ENCODE assay signal across 8 cellular contexts in genomic region chr10:68231916-68232315, GRCh38. TPM values are rescaled to one million over a fixed set of nuclear protein-coding genes. Genes with fewer than 3 reads are reported as not detected.
DNase-seq lines count a peak whose midpoint lies in the region; ATAC-seq and TF ChIP-seq lines count a peak whose summit lies in the region.

Gene ATOH7, minus strand, starts transcription at chr10:68232113. Its CDS starts 436 bp downstream, at chr10:68231677.

- H3K9me2 ChIP-seq in HCT116 (ENCODE audit: insufficient read depth): no peaks in the 10 kb centered on the region

- H2AFZ ChIP-seq in HCT116 (ENCODE audit: low read depth, low read length, poor library complexity, severe bottlenecking): peak within 1 kb of the TSS; percentile 94

- H4K20me1 ChIP-seq in HCT116 (ENCODE audit: insufficient read depth): no peaks in the 10 kb centered on the region

- H3K36me3 Mint-ChIP-seq in activated CD4-positive, alpha-beta memory T cell treated with anti-CD3 and anti-CD28 coated beads, Interleukin-2, amount 10 ng/mL, durations not matched to agents 7 days and 5 days (ENCODE audit: low read depth): no peaks in the 10 kb centered on the region

- H3K4me1 Mint-ChIP-seq in activated CD4-positive, alpha-beta memory T cell treated with anti-CD3 and anti-CD28 coated beads, Interleukin-2, amount 10 ng/mL, durations not matched to agents 7 days and 5 days: peaks cover 9% of the 10 kb centered on the region

- no peak within 1 kb of the TSS for H3K27ac Mint-ChIP-seq in activated CD4-positive, alpha-beta memory T cell treated with anti-CD3 and anti-CD28 coated beads, Interleukin-2, amount 10 ng/mL, durations not matched to agents 7 days and 5 days

- H3K9me3 Mint-ChIP-seq in activated CD4-positive, alpha-beta memory T cell treated with anti-CD3 and anti-CD28 coated beads, Interleukin-2, amount 10 ng/mL, durations not matched to agents 7 days and 5 days: no peaks in the 10 kb centered on the region

- CTCF ChIA-PET in HCT116 (lab: Charles Lee): interaction anchor here (1.0 kb wide), 1 partner anchor 19 kb away, joined by 3 read pairs; no protein-coding TSS in a partner anchor
- CTCF ChIA-PET in activated CD4-positive, alpha-beta memory T cell treated with anti-CD3 and anti-CD28 coated beads, Interleukin-2, amount 10 ng/mL, durations not matched to agents 7 days and 5 days (lab: Charles Lee): interaction anchor here (1.9 to 2.9 kb wide), 2 partner anchors 19 to 70 kb away, joined by 7 to 11 read pairs; no protein-coding TSS in a partner anchor

- H3K27me3 ChIP-seq in HCT116 (ENCODE audit: insufficient read depth, low read length): no peaks in the 10 kb centered on the region
- H3K27me3 ChIP-seq in iPS-15b (ENCODE audit: control insufficient read depth, insufficient read depth, low read length): peaks cover 41% of the 10 kb centered on the region

- TF ChIP-seq RAD21 in HCT116 (IDR thresholded peaks at IDR 0.05; ENCODE audit: low read depth): no peak

- peaks cover 43% of the 10 kb centered on the region for H3K27me3 Mint-ChIP-seq in activated CD4-positive, alpha-beta memory T cell treated with anti-CD3 and anti-CD28 coated beads, Interleukin-2, amount 10 ng/mL, durations not matched to agents 7 days and 5 days

- ATAC-seq in HCT116: no peak
- ATAC-seq in HG03432 (IDR thresholded peaks at IDR 0.05; ENCODE audit: unreplicated experiment): no peak
- ATAC-seq in HG03175 (IDR thresholded peaks at IDR 0.05; ENCODE audit: unreplicated experiment): no peak

- H3K9me3 ChIP-seq in HCT116 (ENCODE audit: control insufficient read depth in 1 of 2, insufficient read depth in 1 of 2, low read depth in 1 of 2, low read length in 2 of 2): no peaks in the 10 kb centered on the region
- no peaks in the 10 kb centered on the region for H3K9me3 ChIP-seq in iPS-15b (ENCODE audit: control insufficient read depth, insufficient read depth, low read length)

- H3K4me3 ChIP-seq in HCT116 (replicated peaks in 1 of 2; ENCODE audit: low read depth in 1 of 2, low read length in 2 of 2): peak within 1 kb of the TSS; percentile 42 to 57
- H3K4me3 ChIP-seq in iPS-15b (ENCODE audit: low read depth, low read length): peak within 1 kb of the TSS; percentile 83
- peak within 1 kb of the TSS; percentile 37 to 58 (median 53) for H3K4me3 ChIP-seq in skin epidermis

- H3K79me2 ChIP-seq in HCT116 (ENCODE audit: insufficient read depth, low read length): no peaks in the 10 kb centered on the region

- DNase-seq in HCT116 (ENCODE audit: low read depth, low spot score) (no peak), SHP77 treated with DMSO at 0.1 percent for 48 hours (lab: John Stamatoyannopoulos, UW) (no peak), kidney tubule cell (ENCODE audit: low spot score) (no peak)
- DNase-seq in activated CD4-positive, alpha-beta memory T cell treated with anti-CD3 and anti-CD28 coated beads, Interleukin-2, amount 10 ng/mL, durations not matched to agents 7 days and 5 days: no peak

- H3K4me3 Mint-ChIP-seq in activated CD4-positive, alpha-beta memory T cell treated with anti-CD3 and anti-CD28 coated beads, Interleukin-2, amount 10 ng/mL, durations not matched to agents 7 days and 5 days: peak within 1 kb of the TSS; percentile 62

- RAD21 ChIA-PET in HCT116 (lab: Charles Lee; ENCODE audit: low non-redundant PET in 1 of 2, low total read pairs in 2 of 2, uncharacterized antibody in 2 of 2, unreplicated experiment in 2 of 2): no interaction called here

- H3K36me3 ChIP-seq in HCT116 (ENCODE audit: control insufficient read depth in 1 of 2, insufficient read depth in 2 of 2, low read length in 2 of 2) (no peaks in the 10 kb centered on the region), iPS-15b (ENCODE audit: control insufficient read depth, insufficient read depth, low read length) (no peaks in the 10 kb centered on the region)

- H3K27ac ChIP-seq in HCT116 (ENCODE audit: low read depth, low read length) (peak within 1 kb of the TSS; percentile 9; the same call in 1 of the 2 replicates), skin epidermis (peak within 1 kb of the TSS in 11 of 21 experiments; percentile 5 to 67 (median 30))

- BruUV-seq in HCT116 (replicated peaks; lab: Mats Ljungman, UMichigan): no TSS peak

- POLR2A ChIA-PET in HCT116 (lab: Charles Lee): no interaction called here
- POLR2A ChIA-PET in activated CD4-positive, alpha-beta memory T cell treated with anti-CD3 and anti-CD28 coated beads, Interleukin-2, amount 10 ng/mL, durations not matched to agents 7 days and 5 days (lab: Charles Lee): no interaction called here

- peak within 1 kb of the TSS; percentile 89 for H3K4me2 ChIP-seq in HCT116 (ENCODE audit: low read length)

- TF ChIP-seq POLR2A in HCT116 (IDR thresholded peaks at IDR 0.05; ENCODE audit: borderline replicate concordance, extremely low read depth, insufficient read depth, insufficient read length): no peak

- H3K9ac ChIP-seq in HCT116 (ENCODE audit: low read length): peak within 1 kb of the TSS; percentile 54
- peak within 1 kb of the TSS; percentile 61 for H3K9ac ChIP-seq in iPS-15b (ENCODE audit: low read depth, low read length)

- H3K4me1 ChIP-seq in HCT116 (ENCODE audit: control insufficient read depth in 1 of 2, insufficient read depth in 2 of 2, low read length in 2 of 2) (peaks cover 5 to 13% of the 10 kb centered on the region in 2 experiments; a peak in 3 of 4 replicates), iPS-15b (ENCODE audit: control insufficient read depth, insufficient read depth, low read length) (no peaks in the 10 kb centered on the region)

- TF ChIP-seq CTCF in HCT116 (IDR thresholded peaks at IDR 0.05 in 2 of 3, conservative IDR thresholded peaks at IDR 0.05 in 1 of 3; ENCODE audit: borderline replicate concordance in 1 of 3, insufficient read depth in 1 of 3, low read depth in 2 of 3, low read length in 2 of 3): no peak

- intact Hi-C loops in HCT116 (cut with micrococcal nuclease): no loop called here

TF ChIP-seq in HCT116, 20 proteins besides CTCF, POLR2A, EP300 and RAD21:
- TF ChIP-seq SP1 (IDR thresholded peaks at IDR 0.05; ENCODE audit: low read depth) (no peak), CEBPB (IDR thresholded peaks at IDR 0.05; ENCODE audit: low read depth) (no peak), FOSL1 (IDR thresholded peaks at IDR 0.05; ENCODE audit: low read depth) (no peak), REST (IDR thresholded peaks at IDR 0.05; ENCODE audit: low read depth) (no peak), EZH2 (IDR thresholded peaks at IDR 0.05) (no peak), ZNF274 (IDR thresholded peaks at IDR 0.05; ENCODE audit: low read depth, low read length) (no peak), ZFX (IDR thresholded peaks at IDR 0.05) (no peak), SRF (IDR thresholded peaks at IDR 0.05; ENCODE audit: low read depth) (no peak)

RNA-seq across cellular contexts. Expression of gene ATOH7, which starts in this region (rescaled TPM):
- total RNA-seq in HCT116 (2021; ENCODE audit: unreplicated experiment): not detected
- polyA plus RNA-seq in HCT116 (2012): 0.05 and 0.07 TPM in 2 replicates
- not detected for total RNA-seq in activated CD4-positive, alpha-beta memory T cell treated with anti-CD3 and anti-CD28 coated beads, Interleukin-2, amount 10 ng/mL, durations not matched to agents 7 days and 5 days
